Comparison of ENCODE assay signal across 21 cellular contexts in genomic region chr19:16418597-16418962, GRCh38.
"Had no signal": no experiment of that assay in that cellular context is flagged by ENCODE, and none has a peak within 500 bp of the region (broad histone marks: within the 10 kb centered on the region; RNA-seq: fewer than 3 reads in every experiment).

No MANE protein-coding gene starts in this region.

- H3K27ac ChIP-seq: brain microvascular endothelial cell, prostate gland, VCaP had no signal

- H3K4me3 ChIP-seq: heart left ventricle, mucosa of descending colon, prostate gland, skin epidermis had no signal

- H3K27me3 Mint-ChIP-seq: activated CD8-positive, alpha-beta T cell treated with anti-CD3 and anti-CD28 coated beads for 36 hours; activated naive CD8-positive, alpha-beta T cell treated with anti-CD3 and anti-CD28 coated beads, Interleukin-2, amount 10 ng/mL, durations not matched to agents 7 days and 5 days had no signal

- DNase-seq: activated CD4-positive, alpha-beta T cell treated with anti-CD3 and anti-CD28 coated beads for 4 hours; activated CD8-positive, alpha-beta T cell treated with anti-CD3 and anti-CD28 coated beads for 36 hours; activated gamma-delta T cell treated with Interleukin-2 at 50 U/mL for 16 hours; activated naive CD8-positive, alpha-beta T cell treated with anti-CD3 and anti-CD28 coated beads, Interleukin-2, amount 10 ng/mL, durations not matched to agents 7 days and 5 days; activated T-cell treated with anti-CD3 and anti-CD28 coated beads, Interleukin-2, amount 50 U/mL, for 72 hours; brain microvascular endothelial cell; cerebellar nuclear complex; effector CD8-positive, alpha-beta T cell; foreskin fibroblast; heart left ventricle; left cardiac atrium; mucosa of descending colon; natural killer cell; occipital lobe; stimulated activated CD4-positive, alpha-beta T cell treated with anti-CD3 and anti-CD28 coated beads, Interleukin-15, amount 100 ng/mL, for 24 hours; stimulated activated CD4-positive, alpha-beta T cell treated with anti-CD3 and anti-CD28 coated beads, Interleukin-4, amount 100 ng/mL, for 1 hour; stimulated activated naive CD8-positive, alpha-beta T cell treated with anti-CD3 and anti-CD28 coated beads, Interleukin-15, Interleukin-2, amounts not matched to agents 100 U/mL and 50 U/mL, for 24 hours; trophoblast cell had no signal

- ATAC-seq: mucosa of descending colon; stimulated activated naive CD8-positive, alpha-beta T cell treated with anti-CD3 and anti-CD28 coated beads, Interleukin-15, Interleukin-2, amounts not matched to agents 100 U/mL and 50 U/mL, for 24 hours had no signal

- H3K4me3 Mint-ChIP-seq: activated CD8-positive, alpha-beta T cell treated with anti-CD3 and anti-CD28 coated beads for 36 hours; activated naive CD8-positive, alpha-beta T cell treated with anti-CD3 and anti-CD28 coated beads, Interleukin-2, amount 10 ng/mL, durations not matched to agents 7 days and 5 days; activated T-cell treated with anti-CD3 and anti-CD28 coated beads, Interleukin-2, amount 50 U/mL, for 72 hours; natural killer cell had no signal

- H3K4me1 ChIP-seq: prostate gland had no signal

- H3K27ac Mint-ChIP-seq: activated CD8-positive, alpha-beta T cell treated with anti-CD3 and anti-CD28 coated beads for 36 hours; activated naive CD8-positive, alpha-beta T cell treated with anti-CD3 and anti-CD28 coated beads, Interleukin-2, amount 10 ng/mL, durations not matched to agents 7 days and 5 days; activated T-cell treated with anti-CD3 and anti-CD28 coated beads, Interleukin-2, amount 50 U/mL, for 72 hours had no signal

- H3K9me3 ChIP-seq: heart left ventricle, mucosa of descending colon, prostate gland had no signal

- H3K27me3 ChIP-seq: brain microvascular endothelial cell, heart left ventricle had no signal

- H3K9me3 Mint-ChIP-seq: activated CD8-positive, alpha-beta T cell treated with anti-CD3 and anti-CD28 coated beads for 36 hours; activated naive CD8-positive, alpha-beta T cell treated with anti-CD3 and anti-CD28 coated beads, Interleukin-2, amount 10 ng/mL, durations not matched to agents 7 days and 5 days; activated T-cell treated with anti-CD3 and anti-CD28 coated beads, Interleukin-2, amount 50 U/mL, for 72 hours; natural killer cell had no signal

- H3K36me3 Mint-ChIP-seq: activated naive CD8-positive, alpha-beta T cell treated with anti-CD3 and anti-CD28 coated beads, Interleukin-2, amount 10 ng/mL, durations not matched to agents 7 days and 5 days; natural killer cell had no signal
